13 cellular contexts compared by ENCODE assay signal in genomic region chr12:52969828-52970569, GRCh38. TPM values are rescaled to one million over a fixed set of nuclear protein-coding genes. Genes with fewer than 3 reads are reported as not detected.
DNase-seq lines count a peak whose midpoint lies in the region; ATAC-seq, FAIRE-seq and TF ChIP-seq lines count a peak whose summit lies in the region.
"Had no signal": no experiment of that assay in that cellular context is flagged by ENCODE, and none has a peak within 500 bp of the region (broad histone marks: within the 10 kb centered on the region; RNA-seq: fewer than 3 reads in every experiment).

No MANE protein-coding gene starts in this region.

- DNase-seq in GM18507 (ENCODE audit: extremely low spot score, insufficient read length, low read depth) (no peak), NCI-H226 (peak; percentile 35), fibroblast of villous mesenchyme (ENCODE audit: low read depth) (peak; percentile 34), neuronal stem cell (ENCODE audit: low spot score) (no peak), hepatic stellate cell (ENCODE audit: low spot score) (no peak), NCI-H1092 (lab: John Stamatoyannopoulos, UW) (no peak)
- DNase-seq: activated naive CD8-positive, alpha-beta T cell treated with anti-CD3 and anti-CD28 coated beads, Interleukin-2, amount 50 U/mL, for 24 hours; H9 had no signal

- no peak overlapping the region for H4K91ac ChIP-seq in neuronal stem cell (ENCODE audit: low read depth, low read length, poor library complexity)

- no peak overlapping the region for H2AK5ac ChIP-seq in neuronal stem cell (ENCODE audit: low read depth, low read length)

- FAIRE-seq in GM18507 (lab: Jason Lieb, UNC) = peak; percentile 71

- no peak overlapping the region for H2AFZ ChIP-seq in neuronal stem cell (ENCODE audit: low read length)

- H3K4me3 ChIP-seq in fibroblast of villous mesenchyme (ENCODE audit: low read depth, low read length) (no peak overlapping the region), neuronal stem cell (ENCODE audit: low read length in 2 of 2) (no peak overlapping the region)
- H3K4me3 ChIP-seq: dorsolateral prefrontal cortex, skin epidermis, vagina had no signal

- H3K14ac ChIP-seq in neuronal stem cell (ENCODE audit: low read length) = no peak overlapping the region

- peaks cover 0 to 8% (median 0%) of the 10 kb centered on the region in 3 experiments for H3K27me3 ChIP-seq in neuronal stem cell (ENCODE audit: control insufficient read depth in 3 of 3, insufficient read depth in 3 of 3, low read depth in 1 of 3, low read length in 3 of 3)
- H3K27me3 ChIP-seq: vagina had no signal

- no peak overlapping the region for H3K4ac ChIP-seq in neuronal stem cell (ENCODE audit: low read length)

- H3K4me1 ChIP-seq in neuronal stem cell (ENCODE audit: control insufficient read depth in 2 of 2, insufficient read depth in 1 of 2, low read depth in 1 of 2, low read length in 2 of 2) = peaks cover 0 to 15% of the 10 kb centered on the region in 2 donors

- no peak overlapping the region for H3K4me2 ChIP-seq in neuronal stem cell (ENCODE audit: insufficient read depth, low read length, poor library complexity, severe bottlenecking)

- H3K36me3 ChIP-seq in neuronal stem cell (replicated peaks in 1 of 2; ENCODE audit: control insufficient read depth in 2 of 2, insufficient read depth in 2 of 2, low read length in 2 of 2) = no peaks in the 10 kb centered on the region
- H3K36me3 ChIP-seq: vagina had no signal

- no CpG with 5 or more reads among the region's 7 CpGs for WGBS in neuronal stem cell (ENCODE audit: extremely low coverage in 2 of 2, insufficient read length in 2 of 2, insufficient replicate concordance in 1 of 2), 2 donors

- H2BK12ac ChIP-seq in neuronal stem cell (ENCODE audit: low read length) = peak overlapping the region; percentile 64

- no peak for TF ChIP-seq CTCF in fibroblast of villous mesenchyme (IDR thresholded peaks at IDR 0.05; ENCODE audit: insufficient read depth, low read depth, low read length)

- no peak overlapping the region for H3K27ac ChIP-seq in neuronal stem cell (replicated peaks; ENCODE audit: low read length)
- H3K27ac ChIP-seq: dorsolateral prefrontal cortex, skin epidermis, vagina had no signal

- no peak overlapping the region for H3K23ac ChIP-seq in neuronal stem cell (ENCODE audit: low read depth, low read length, poor library complexity)

- no peak overlapping the region for H4K8ac ChIP-seq in neuronal stem cell (ENCODE audit: low read depth, low read length)

- H3K79me1 ChIP-seq in neuronal stem cell (ENCODE audit: low read depth, low read length) = no peaks in the 10 kb centered on the region

- no peak overlapping the region for H2BK120ac ChIP-seq in neuronal stem cell (ENCODE audit: low read depth, low read length)

- H3K18ac ChIP-seq in neuronal stem cell (ENCODE audit: low read length) = no peak overlapping the region

- H3K9ac ChIP-seq in neuronal stem cell (ENCODE audit: low read depth, low read length, poor library complexity) = no peak overlapping the region

- no peaks in the 10 kb centered on the region for H3K9me3 ChIP-seq in neuronal stem cell (replicated peaks in 1 of 2; ENCODE audit: control insufficient read depth in 2 of 2, insufficient read depth in 1 of 2, low read depth in 1 of 2, low read length in 2 of 2)
- H3K9me3 ChIP-seq: vagina had no signal

- no peak overlapping the region for H2BK15ac ChIP-seq in neuronal stem cell (ENCODE audit: low read length)

- ATAC-seq in HG03342 (IDR thresholded peaks at IDR 0.05; ENCODE audit: unreplicated experiment) (no peak), GM19328 (IDR thresholded peaks at IDR 0.05; ENCODE audit: unreplicated experiment) (no peak)
- ATAC-seq: activated naive CD8-positive, alpha-beta T cell treated with anti-CD3 and anti-CD28 coated beads, Interleukin-2, amount 50 U/mL, for 24 hours had no signal

- no peak overlapping the region for H2BK5ac ChIP-seq in neuronal stem cell (ENCODE audit: low read length)

RNA-seq across cellular contexts. Expression of gene KRT18, which starts 21.1 kb away (rescaled TPM):
- 989 and 1,804 TPM in 2 replicates for total RNA-seq in fibroblast of villous mesenchyme
- polyA plus RNA-seq in neuronal stem cell (2013, experiment 1 of 2) = 80.9 TPM
- polyA plus RNA-seq in neuronal stem cell (2013, experiment 2 of 2) = 82.5 TPM

RNA-seq across cellular contexts. Expression of gene EIF4B, which starts 36.3 kb away (rescaled TPM):
- 838 and 849 TPM in 2 replicates for total RNA-seq in fibroblast of villous mesenchyme
- polyA plus RNA-seq in neuronal stem cell (2013, experiment 1 of 2) = 468 TPM
- 496 TPM for polyA plus RNA-seq in neuronal stem cell (2013, experiment 2 of 2)

Comparison
In these comparisons a context has a peak if more than half of its experiments do, and no peak if none do; other contexts are left out.
1. DNase-seq: peak in NCI-H226 (single experiment) and fibroblast of villous mesenchyme (single experiment); none in GM18507 (single experiment), neuronal stem cell (single experiment), hepatic stellate cell (single experiment) and NCI-H1092 (single experiment).